Comparison of ENCODE assay signal across 11 cellular contexts in genomic region chr6:52571099-52571755, GRCh38. TPM values are rescaled to one million over a fixed set of nuclear protein-coding genes. Genes with fewer than 3 reads are reported as not detected.
DNase-seq lines count a peak whose midpoint lies in the region; ATAC-seq and TF ChIP-seq lines count a peak whose summit lies in the region.
"Had no signal": no experiment of that assay in that cellular context is flagged by ENCODE, and none has a peak within 500 bp of the region (broad histone marks: within the 10 kb centered on the region; RNA-seq: fewer than 3 reads in every experiment).

No MANE protein-coding gene starts in this region.

- no peaks in the 10 kb centered on the region for H3K9me3 Mint-ChIP-seq in T-cell
- H3K9me3 Mint-ChIP-seq: activated CD4-positive, alpha-beta T cell treated with anti-CD3 and anti-CD28 coated beads, Interleukin-2, amount 10 ng/mL, durations not matched to agents 7 days and 5 days; activated naive CD4-positive, alpha-beta T cell treated with anti-CD3 and anti-CD28 coated beads, Interleukin-2, amount 50 U/mL, for 24 hours had no signal

- H3K36me3 ChIP-seq in DND-41 (ENCODE audit: insufficient read depth, low read length) = 0 out of 2 replicates have a peak, but pooled peaks cover 3% of the 10 kb centered on the region
- H3K36me3 ChIP-seq in OCI-LY1 (ENCODE audit: insufficient read depth, low read length) = peaks cover 40% of the 10 kb centered on the region; the same call in 1 of the 2 replicates

- no peak overlapping the region for H3K27ac ChIP-seq in DND-41 (ENCODE audit: low read length)
- H3K27ac ChIP-seq in OCI-LY1 (ENCODE audit: low read depth, low read length, poor library complexity, severe bottlenecking) = peak overlapping the region; percentile 49

- POLR2A ChIA-PET in T-cell (lab: Charles Lee) = interaction anchor here in 1 of 2 donors (0.6 kb wide), 1 partner anchor 969 kb away, joined by 3 read pairs; no protein-coding TSS in a partner anchor

- no peaks in the 10 kb centered on the region for H3K9me3 ChIP-seq in DND-41 (ENCODE audit: insufficient read depth, low read length, severe bottlenecking)
- H3K9me3 ChIP-seq in OCI-LY1 (ENCODE audit: low read length) = no peaks in the 10 kb centered on the region

- H3K27ac Mint-ChIP-seq in T-cell = no peak overlapping the region
- H3K27ac Mint-ChIP-seq: activated CD4-positive, alpha-beta T cell treated with anti-CD3 and anti-CD28 coated beads, Interleukin-2, amount 10 ng/mL, durations not matched to agents 7 days and 5 days; activated naive CD4-positive, alpha-beta T cell treated with anti-CD3 and anti-CD28 coated beads, Interleukin-2, amount 50 U/mL, for 24 hours had no signal

- no peaks in the 10 kb centered on the region for H3K9me2 ChIP-seq in OCI-LY1 (ENCODE audit: low read depth, low read length)

- peaks cover 72 to 82% (median 78%) of the 10 kb centered on the region in 3 donors for H3K4me1 Mint-ChIP-seq in T-cell

- H3K9ac ChIP-seq in DND-41 (ENCODE audit: low read depth, low read length) (no peak overlapping the region), OCI-LY1 (ENCODE audit: low read length) (peak overlapping the region; percentile 14; the same call in 1 of the 2 replicates)

- no peak for ATAC-seq in DND-41 (ENCODE audit: insufficient read depth, low read depth)
- no peak for ATAC-seq in T-cell (replicated peaks in 1 of 4)

- H3K79me2 ChIP-seq in DND-41 (ENCODE audit: insufficient read depth, low read length) (peaks cover 93% of the 10 kb centered on the region), OCI-LY1 (ENCODE audit: insufficient read depth, low read length) (peaks cover 96% of the 10 kb centered on the region)

- H3K4me2 ChIP-seq in DND-41 (ENCODE audit: insufficient read depth, low read length) = peak overlapping the region; percentile 4; the same call in 1 of the 2 replicates
- peak overlapping the region; percentile 57 for H3K4me2 ChIP-seq in OCI-LY1 (ENCODE audit: low read length)

- H3K27me3 ChIP-seq in DND-41 (ENCODE audit: insufficient read depth, low read length, poor library complexity) (no peaks in the 10 kb centered on the region), OCI-LY1 (ENCODE audit: insufficient read depth, low read length) (no peaks in the 10 kb centered on the region)

- peak; percentile 20 for DNase-seq in DND-41
- peak; percentile 46 for DNase-seq in fibroblast of villous mesenchyme (ENCODE audit: low read depth)
- peak; percentile 57 for DNase-seq in renal cortical epithelial cell (ENCODE audit: low read depth)
- no peak for DNase-seq in T-cell
- no peak for DNase-seq in hippocampal formation (lab: John Stamatoyannopoulos, UW)
- no peak for DNase-seq in OCI-M2 (lab: John Stamatoyannopoulos, UW; ENCODE audit: unreplicated experiment)
- DNase-seq in superior temporal gyrus (ENCODE audit: extremely low spot score) = no peak
- DNase-seq: activated CD4-positive, alpha-beta T cell treated with anti-CD3 and anti-CD28 coated beads, Interleukin-2, amount 10 ng/mL, durations not matched to agents 7 days and 5 days; NCI-H2029 treated with DMSO at 0.1 percent for 48 hours had no signal

- H2AFZ ChIP-seq in DND-41 (ENCODE audit: low read depth, low read length) (no peak overlapping the region), OCI-LY1 (ENCODE audit: low read length) (no peak overlapping the region)

- H3K4me3 Mint-ChIP-seq in T-cell = no peak overlapping the region
- H3K4me3 Mint-ChIP-seq: activated CD4-positive, alpha-beta T cell treated with anti-CD3 and anti-CD28 coated beads, Interleukin-2, amount 10 ng/mL, durations not matched to agents 7 days and 5 days; activated naive CD4-positive, alpha-beta T cell treated with anti-CD3 and anti-CD28 coated beads, Interleukin-2, amount 50 U/mL, for 24 hours had no signal

- peaks cover 14% of the 10 kb centered on the region for H3K36me3 Mint-ChIP-seq in T-cell
- H3K36me3 Mint-ChIP-seq: activated naive CD4-positive, alpha-beta T cell treated with anti-CD3 and anti-CD28 coated beads, Interleukin-2, amount 50 U/mL, for 24 hours had no signal

- no peak for TF ChIP-seq CTCF in DND-41 (IDR thresholded peaks at IDR 0.05; ENCODE audit: borderline replicate concordance, extremely low read depth, low read length, poor library complexity, severe bottlenecking)
- no peak for TF ChIP-seq CTCF in OCI-LY1 (IDR thresholded peaks at IDR 0.05; ENCODE audit: low read length)
- no peak for TF ChIP-seq CTCF in fibroblast of villous mesenchyme (IDR thresholded peaks at IDR 0.05; ENCODE audit: insufficient read depth, low read depth, low read length)

- H3K4me1 ChIP-seq in DND-41 (ENCODE audit: insufficient read depth, low read length) = peaks cover 75% of the 10 kb centered on the region
- H3K4me1 ChIP-seq in OCI-LY1 (ENCODE audit: insufficient read depth, low read length, severe bottlenecking) = peaks cover 91% of the 10 kb centered on the region

- H4K20me1 ChIP-seq in DND-41 (ENCODE audit: insufficient read depth, low read length) (peaks cover 46% of the 10 kb centered on the region), OCI-LY1 (ENCODE audit: insufficient read depth, low read length) (no peaks in the 10 kb centered on the region)

- H3K27me3 Mint-ChIP-seq in T-cell = no peaks in the 10 kb centered on the region
- H3K27me3 Mint-ChIP-seq: activated CD4-positive, alpha-beta T cell treated with anti-CD3 and anti-CD28 coated beads, Interleukin-2, amount 10 ng/mL, durations not matched to agents 7 days and 5 days; activated naive CD4-positive, alpha-beta T cell treated with anti-CD3 and anti-CD28 coated beads, Interleukin-2, amount 50 U/mL, for 24 hours had no signal

- H3F3A ChIP-seq in OCI-LY1 (ENCODE audit: insufficient read depth, low read length) = no peaks in the 10 kb centered on the region

- no peak overlapping the region for H3K4me3 ChIP-seq in DND-41 (ENCODE audit: low read depth in 1 of 2, low read length in 2 of 2)
- peak overlapping the region; percentile 33 for H3K4me3 ChIP-seq in OCI-LY1 (ENCODE audit: low read depth, low read length, poor library complexity, severe bottlenecking)
- no peak overlapping the region for H3K4me3 ChIP-seq in fibroblast of villous mesenchyme (ENCODE audit: low read depth, low read length)

- CTCF ChIA-PET in T-cell (lab: Charles Lee) = interaction anchor here (0.6 to 0.7 kb wide), 3 partner anchors 44 to 80 kb away, joined by 3 to 6 read pairs (median 4); no protein-coding TSS in a partner anchor

RNA-seq across cellular contexts. Expression of gene TRAM2, which starts 5.6 kb away (rescaled TPM):
- total RNA-seq in fibroblast of villous mesenchyme (159 and 196 TPM in 2 replicates), renal cortical epithelial cell (11.5 and 47.0 TPM in 2 replicates), T-cell (10 to 100 TPM in 1 of 5 donors, 1 to 10 TPM in 4; 8.8 to 12.1 (median 9.3) TPM)

Comparison
In these comparisons a context has a peak if more than half of its experiments do, and no peak if none do; other contexts are left out.
1. DNase-seq: peak in DND-41 (single experiment), fibroblast of villous mesenchyme (single experiment) and renal cortical epithelial cell (single experiment); none in T-cell (0 of 34), hippocampal formation (0 of 2), OCI-M2 (single experiment) and superior temporal gyrus (single experiment).